ENCODE assay signal across 30 cellular contexts in genomic region chr22:24339452-24339747, GRCh38.
DNase-seq lines count a peak whose midpoint lies in the region; ATAC-seq, FAIRE-seq and TF ChIP-seq lines count a peak whose summit lies in the region.
"Had no signal": no experiment of that assay in that cellular context is flagged by ENCODE, and none has a peak within 500 bp of the region (broad histone marks: within the 10 kb centered on the region; RNA-seq: fewer than 3 reads in every experiment).

No MANE protein-coding gene starts in this region.

- no peaks in the 10 kb centered on the region for H3K9me3 Mint-ChIP-seq in brain
- no peaks in the 10 kb centered on the region for H3K9me3 Mint-ChIP-seq in type B pancreatic cell
- no peaks in the 10 kb centered on the region for H3K9me3 Mint-ChIP-seq in effector memory CD8-positive, alpha-beta T cell
- H3K9me3 Mint-ChIP-seq: activated T-cell treated with anti-CD3 and anti-CD28 coated beads, Interleukin-2, amount 50 U/mL, for 24 hours; nephron progenitor cell had no signal

- no peak overlapping the region for H2BK120ac ChIP-seq in mesenchymal stem cell (ENCODE audit: low read depth, low read length)

- no peak overlapping the region for H3K14ac ChIP-seq in mesenchymal stem cell (ENCODE audit: low read length in 2 of 2)

- H3K27ac ChIP-seq in left ventricle myocardium inferior (replicated peaks) (peak overlapping the region; percentile 80), mesenchymal stem cell (ENCODE audit: low read length, poor library complexity, severe bottlenecking) (peak overlapping the region; percentile 6)
- H3K27ac ChIP-seq: skin epidermis, suprapubic skin had no signal

- ATAC-seq in Right ventricle myocardium inferior: no peak
- ATAC-seq in effector memory CD8-positive, alpha-beta T cell (replicated peaks): no peak
- ATAC-seq: HepG2, T-helper 17 cell had no signal

- H3K27ac Mint-ChIP-seq in brain: peak overlapping the region in 3 of 5 experiments; percentile 75 to 90 (median 90)
- peak overlapping the region; percentile 30 for H3K27ac Mint-ChIP-seq in type B pancreatic cell
- H3K27ac Mint-ChIP-seq in effector memory CD8-positive, alpha-beta T cell: no peak overlapping the region
- H3K27ac Mint-ChIP-seq: activated T-cell treated with anti-CD3 and anti-CD28 coated beads, Interleukin-2, amount 50 U/mL, for 24 hours; nephron progenitor cell; progenitor cell of endocrine pancreas; T-helper 17 cell had no signal

- peak overlapping the region; percentile 14 for H3K4me3 ChIP-seq in left ventricle myocardium inferior
- H3K4me3 ChIP-seq in mesenchymal stem cell (ENCODE audit: insufficient read depth in 1 of 2, low read depth in 1 of 2, low read length in 2 of 2): peak overlapping the region in 1 of 2 experiments; percentile 54
- H3K4me3 ChIP-seq: mucosa of descending colon, skin epidermis, suprapubic skin had no signal

- no peaks in the 10 kb centered on the region for H3K9me3 ChIP-seq in left ventricle myocardium inferior (replicated peaks)
- no peaks in the 10 kb centered on the region for H3K9me3 ChIP-seq in mesenchymal stem cell (ENCODE audit: control insufficient read depth, low read length)
- H3K9me3 ChIP-seq: BE2C, mucosa of descending colon, suprapubic skin had no signal

- no peak overlapping the region for H4K91ac ChIP-seq in mesenchymal stem cell (ENCODE audit: low read length)

- peaks cover 91% of the 10 kb centered on the region for H3K36me3 ChIP-seq in left ventricle myocardium inferior
- peaks cover 18 to 83% of the 10 kb centered on the region in 2 experiments for H3K36me3 ChIP-seq in mesenchymal stem cell (ENCODE audit: control insufficient read depth in 1 of 2, insufficient read depth in 2 of 2, low read depth in 1 of 2, low read length in 2 of 2)

- H2BK12ac ChIP-seq in mesenchymal stem cell (ENCODE audit: low read length in 2 of 2): no peak overlapping the region

- H2BK15ac ChIP-seq in mesenchymal stem cell (ENCODE audit: low read depth, poor library complexity, severe bottlenecking): no peak overlapping the region

- DNase-seq in left ventricle myocardium inferior: no peak
- no peak for DNase-seq in Right ventricle myocardium inferior (ENCODE audit: missing footprints)
- no peak for DNase-seq in mesenchymal stem cell
- DNase-seq in type B pancreatic cell (ENCODE audit: extremely low spot score, unreplicated experiment): no peak
- DNase-seq in NCI-H510A treated with DMSO at 0.1 percent for 48 hours (lab: John Stamatoyannopoulos, UW): no peak
- no peak for DNase-seq in GM19239 (ENCODE audit: insufficient read length, low spot score)
- DNase-seq in effector memory CD8-positive, alpha-beta T cell: no peak
- DNase-seq: activated CD4-positive, alpha-beta T cell treated with anti-CD3 and anti-CD28 coated beads for 4 hours; activated naive CD4-positive, alpha-beta T cell; activated T-cell treated with anti-CD3 and anti-CD28 coated beads, Interleukin-2, amount 50 U/mL, for 24 hours; BE2C; central memory CD4-positive, alpha-beta T cell; dermis blood vessel endothelial cell; DMS79; GF-D8; GOT3; mucosa of descending colon; NCI-H1048; NCI-H1694 treated with DMSO at 0.1 percent for 48 hours; NCI-H526 treated with DMSO at 0.1 percent for 48 hours; nephron progenitor cell; T-helper 17 cell had no signal

- H4K8ac ChIP-seq in mesenchymal stem cell (ENCODE audit: low read length): no peak overlapping the region

- H2AK5ac ChIP-seq in mesenchymal stem cell (ENCODE audit: low read length, severe bottlenecking): no peak overlapping the region

- H3K4me2 ChIP-seq in mesenchymal stem cell (ENCODE audit: low read length, poor library complexity, severe bottlenecking): no peak overlapping the region

- H2AFZ ChIP-seq in mesenchymal stem cell (ENCODE audit: low read depth, low read length): no peak overlapping the region

- H3K4me1 Mint-ChIP-seq in brain (peaks cover 7% of the 10 kb centered on the region), type B pancreatic cell (ENCODE audit: unreplicated experiment) (no peaks in the 10 kb centered on the region)
- H3K4me1 Mint-ChIP-seq in effector memory CD8-positive, alpha-beta T cell (ENCODE audit: low read depth in 2 of 2): peaks cover 6 to 8% of the 10 kb centered on the region in 2 donors
- H3K4me1 Mint-ChIP-seq: nephron progenitor cell had no signal

- no peak overlapping the region for H3K23ac ChIP-seq in mesenchymal stem cell (ENCODE audit: low read length in 2 of 2)

- H3K4me3 Mint-ChIP-seq in brain (peak overlapping the region in 2 of 5 experiments; percentile 51 to 59), type B pancreatic cell (no peak overlapping the region)
- no peak overlapping the region for H3K4me3 Mint-ChIP-seq in effector memory CD8-positive, alpha-beta T cell
- H3K4me3 Mint-ChIP-seq: activated T-cell treated with anti-CD3 and anti-CD28 coated beads, Interleukin-2, amount 50 U/mL, for 24 hours; nephron progenitor cell; T-helper 17 cell had no signal

- peaks cover 24% of the 10 kb centered on the region for H3K79me1 ChIP-seq in mesenchymal stem cell (replicated peaks; ENCODE audit: low read length, poor library complexity, severe bottlenecking)

- H3K27me3 ChIP-seq in left ventricle myocardium inferior (ENCODE audit: low read depth) (no peaks in the 10 kb centered on the region), mesenchymal stem cell (ENCODE audit: control insufficient read depth in 1 of 2, insufficient read depth in 1 of 2, low read length in 2 of 2) (no peaks in the 10 kb centered on the region)
- H3K27me3 ChIP-seq: BE2C, suprapubic skin had no signal

- H3K36me3 Mint-ChIP-seq in brain: peaks cover 66% of the 10 kb centered on the region
- H3K36me3 Mint-ChIP-seq in type B pancreatic cell: peaks cover 26% of the 10 kb centered on the region
- peaks cover 45% of the 10 kb centered on the region for H3K36me3 Mint-ChIP-seq in effector memory CD8-positive, alpha-beta T cell (ENCODE audit: insufficient read depth)

- H3K9ac ChIP-seq in mesenchymal stem cell (ENCODE audit: low read length): peak overlapping the region; percentile 51

- 97% methylated on average over 7 of the region's 7 CpGs for WGBS in mesenchymal stem cell

- no peak overlapping the region for H3K4ac ChIP-seq in mesenchymal stem cell (ENCODE audit: low read depth in 1 of 2, low read length in 2 of 2)

- intact Hi-C loops in left ventricle myocardium inferior (cut with micrococcal nuclease): no loop called here
- intact Hi-C loops in Right ventricle myocardium inferior (cut with DNase I): no loop called here

- no peak overlapping the region for H3K18ac ChIP-seq in mesenchymal stem cell (ENCODE audit: low read depth in 1 of 2, low read length in 2 of 2)

- no peak overlapping the region for H2BK5ac ChIP-seq in mesenchymal stem cell (ENCODE audit: low read depth, low read length, poor library complexity, severe bottlenecking)

- H3K27me3 Mint-ChIP-seq in brain: no peaks in the 10 kb centered on the region
- no peaks in the 10 kb centered on the region for H3K27me3 Mint-ChIP-seq in type B pancreatic cell
- H3K27me3 Mint-ChIP-seq in effector memory CD8-positive, alpha-beta T cell: no peaks in the 10 kb centered on the region
- H3K27me3 Mint-ChIP-seq: activated T-cell treated with anti-CD3 and anti-CD28 coated beads, Interleukin-2, amount 50 U/mL, for 24 hours; progenitor cell of endocrine pancreas; T-helper 17 cell had no signal

- no peak for FAIRE-seq in GM19239 (lab: Jason Lieb, UNC)
- FAIRE-seq: endothelial cell of umbilical vein, GM18507, HepG2, RCC 7860 had no signal

- H3K4me1 ChIP-seq in left ventricle myocardium inferior (peaks cover 25% of the 10 kb centered on the region), mesenchymal stem cell (ENCODE audit: control insufficient read depth, insufficient read depth, low read depth, low read length) (no peaks in the 10 kb centered on the region)
- H3K4me1 ChIP-seq: suprapubic skin had no signal

- TF ChIP-seq CTCF in left ventricle myocardium inferior (IDR thresholded peaks at IDR 0.05; ENCODE audit: borderline replicate concordance) (no peak), brain (conservative IDR thresholded peaks at IDR 0.05) (no peak), type B pancreatic cell (conservative IDR thresholded peaks at IDR 0.05) (no peak)

Comparison
In these comparisons a context has a peak if more than half of its experiments do, and no peak if none do; other contexts are left out.
1. H3K27ac Mint-ChIP-seq: peak in brain (3 of 5) and type B pancreatic cell (single experiment); none in effector memory CD8-positive, alpha-beta T cell (0 of 2).